ENCODE assay signal across 11 cellular contexts in the genomic region with DNA sequence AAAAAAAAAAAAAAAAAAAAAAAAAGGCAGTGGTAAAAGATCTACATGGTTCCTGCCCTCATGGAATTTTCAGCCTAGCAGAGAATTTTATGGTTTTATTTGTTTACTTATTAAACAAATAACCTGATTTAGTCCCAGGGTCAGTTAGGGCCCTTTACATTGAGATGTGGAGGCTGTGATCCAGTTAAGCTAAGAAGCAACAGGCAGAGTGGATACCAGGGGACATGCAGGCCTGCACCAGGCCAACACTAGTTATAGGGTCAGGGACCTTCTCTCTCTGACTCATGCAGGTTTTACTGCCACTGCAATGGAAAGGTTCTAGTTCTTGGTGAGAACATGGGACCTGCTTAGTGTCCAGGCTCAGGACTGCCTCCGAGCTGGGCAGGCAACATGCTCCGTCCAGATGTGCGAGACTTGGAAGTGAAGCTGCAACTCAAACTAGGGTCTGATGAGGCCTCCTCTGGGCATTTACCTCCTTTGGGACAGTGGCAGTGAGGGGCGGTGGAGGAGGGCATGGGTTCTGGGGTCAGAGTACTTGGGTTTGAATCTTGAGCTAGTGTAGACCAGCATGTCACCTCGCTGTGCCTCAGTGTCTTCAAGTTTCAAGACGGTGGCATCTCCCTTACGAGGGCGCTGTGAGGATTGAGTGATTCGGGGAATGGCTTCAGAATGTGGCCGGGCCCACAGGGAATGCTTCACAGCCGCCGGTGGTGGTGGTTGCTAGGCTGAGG.
"Had no signal": no experiment of that assay in that cellular context is flagged by ENCODE, and none has a peak within 500 bp of the region (broad histone marks: within the 10 kb centered on the region; RNA-seq: fewer than 3 reads in every experiment).

No MANE protein-coding gene starts in this region.

- H3K4me1 ChIP-seq: left ventricle myocardium inferior, right lobe of liver, suprapubic skin, upper lobe of left lung had no signal

- H3K9me3 ChIP-seq: left ventricle myocardium inferior, right lobe of liver, suprapubic skin, upper lobe of left lung had no signal

- DNase-seq: activated B cell treated with CpG ODN at 0.5 μM for 24 hours; activated CD4-positive, alpha-beta T cell treated with anti-CD3 and anti-CD28 coated beads, Interleukin-2, amount 10 ng/mL, durations not matched to agents 24 days and 14 days; activated naive CD4-positive, alpha-beta T cell treated with anti-CD3 and anti-CD28 coated beads, Interleukin-2, amount 50 U/mL, for 16 hours; amniotic stem cell; left ventricle myocardium inferior; right lobe of liver; stimulated activated naive CD4-positive, alpha-beta T cell treated with Interleukin-2 at 50 U/mL for 16 hours; T-helper 17 cell; upper lobe of left lung had no signal

- H3K27me3 ChIP-seq: right lobe of liver, suprapubic skin, upper lobe of left lung had no signal

- H3K9ac ChIP-seq: parathyroid adenoma had no signal

- H3K4me3 ChIP-seq: left ventricle myocardium inferior, right lobe of liver, suprapubic skin, upper lobe of left lung had no signal

- ATAC-seq: right lobe of liver, T-helper 17 cell had no signal

- H3K36me3 ChIP-seq: left ventricle myocardium inferior, right lobe of liver, suprapubic skin, upper lobe of left lung had no signal

- H3K27ac ChIP-seq: left ventricle myocardium inferior, parathyroid adenoma, right lobe of liver, suprapubic skin, upper lobe of left lung had no signal
